ENCODE assay signal across 12 cellular contexts in genomic region chr9:68781866-68782265, GRCh38.
DNase-seq lines count a peak whose midpoint lies in the region; ATAC-seq and TF ChIP-seq lines count a peak whose summit lies in the region.
"Had no signal": no experiment of that assay in that cellular context is flagged by ENCODE, and none has a peak within 500 bp of the region (broad histone marks: within the 10 kb centered on the region; RNA-seq: fewer than 3 reads in every experiment).

No MANE protein-coding gene starts in this region.

- peaks cover 2% of the 10 kb centered on the region for H3K36me3 ChIP-seq in CD4-positive, CD25-positive, alpha-beta regulatory T cell (ENCODE audit: control insufficient read depth, insufficient read depth, low read length)
- H3K36me3 ChIP-seq in adipocyte (ENCODE audit: control insufficient read depth, insufficient read depth, low read length, severe bottlenecking) = no peaks in the 10 kb centered on the region

- no peaks in the 10 kb centered on the region for H3K36me3 Mint-ChIP-seq in CD4-positive, CD25-positive, alpha-beta regulatory T cell
- H3K36me3 Mint-ChIP-seq in mesothelial cell of epicardium (no peaks in the 10 kb centered on the region), chondrocyte (ENCODE audit: low read depth) (no peaks in the 10 kb centered on the region)
- H3K36me3 Mint-ChIP-seq: activated naive CD8-positive, alpha-beta T cell had no signal

- H3K4me3 Mint-ChIP-seq in CD4-positive, CD25-positive, alpha-beta regulatory T cell = peak overlapping the region; percentile 23 to 56 (median 42)
- H3K4me3 Mint-ChIP-seq in mesothelial cell of epicardium (peak overlapping the region; percentile 34), chondrocyte (ENCODE audit: unreplicated experiment) (no peak overlapping the region)
- H3K4me3 Mint-ChIP-seq: activated naive CD8-positive, alpha-beta T cell had no signal

- DNase-seq in CD4-positive, CD25-positive, alpha-beta regulatory T cell = peak in 1 of 3 donors; percentile 16
- DNase-seq in adipocyte (ENCODE audit: low read depth) (no peak), mesothelial cell of epicardium (ENCODE audit: low spot score in 2 of 2, unreplicated experiment in 2 of 2) (no peak), chondrocyte (ENCODE audit: low spot score) (no peak), ureter (ENCODE audit: low spot score) (no peak)
- DNase-seq: Calu3, NCI-H2171 treated with DMSO at 0.1 percent for 48 hours, testis had no signal

- H3K4me1 ChIP-seq in CD4-positive, CD25-positive, alpha-beta regulatory T cell (ENCODE audit: control insufficient read depth, insufficient read depth, low read length, poor library complexity, severe bottlenecking) = peaks cover 47% of the 10 kb centered on the region
- peaks cover 38% of the 10 kb centered on the region for H3K4me1 ChIP-seq in adipocyte (ENCODE audit: control insufficient read depth, insufficient read depth, low read length)

- peak overlapping the region; percentile 34 for H3K9ac ChIP-seq in adipocyte (ENCODE audit: low read length)

- no peak overlapping the region for H3K27ac ChIP-seq in CD4-positive, CD25-positive, alpha-beta regulatory T cell (ENCODE audit: insufficient read depth, low read length, poor library complexity, severe bottlenecking)
- H3K27ac ChIP-seq: testis had no signal

- no peak for TF ChIP-seq CTCF in mesothelial cell of epicardium (IDR thresholded peaks at IDR 0.05; ENCODE audit: unreplicated experiment)
- no peak for TF ChIP-seq CTCF in chondrocyte (IDR thresholded peaks at IDR 0.05)

- H3K9me3 Mint-ChIP-seq in CD4-positive, CD25-positive, alpha-beta regulatory T cell = no peaks in the 10 kb centered on the region
- H3K9me3 Mint-ChIP-seq in mesothelial cell of epicardium (no peaks in the 10 kb centered on the region), chondrocyte (ENCODE audit: low read depth) (no peaks in the 10 kb centered on the region)

- no peak for ATAC-seq in CD4-positive, CD25-positive, alpha-beta regulatory T cell (ENCODE audit: low read depth in 2 of 2)
- ATAC-seq in HG02973 (IDR thresholded peaks at IDR 0.05; ENCODE audit: unreplicated experiment) (no peak), GM21825 (IDR thresholded peaks at IDR 0.05; ENCODE audit: unreplicated experiment) (no peak)

- peaks cover 6% of the 10 kb centered on the region for H3K27me3 Mint-ChIP-seq in CD4-positive, CD25-positive, alpha-beta regulatory T cell
- H3K27me3 Mint-ChIP-seq in mesothelial cell of epicardium (ENCODE audit: low read depth) (no peaks in the 10 kb centered on the region), chondrocyte (ENCODE audit: low read depth) (no peaks in the 10 kb centered on the region)
- H3K27me3 Mint-ChIP-seq: activated naive CD8-positive, alpha-beta T cell had no signal

- H3K27me3 ChIP-seq in CD4-positive, CD25-positive, alpha-beta regulatory T cell (ENCODE audit: control insufficient read depth, insufficient read depth, low read length) = peaks cover 2% of the 10 kb centered on the region
- no peaks in the 10 kb centered on the region for H3K27me3 ChIP-seq in adipocyte (replicated peaks; ENCODE audit: control insufficient read depth, insufficient read depth, low read length)
- H3K27me3 ChIP-seq: testis had no signal

- peak overlapping the region; percentile 84 for H3K4me3 ChIP-seq in CD4-positive, CD25-positive, alpha-beta regulatory T cell (ENCODE audit: low read depth, low read length)
- H3K4me3 ChIP-seq in GM08714 (ENCODE audit: low read length) = peak overlapping the region; percentile 44
- no peak overlapping the region for H3K4me3 ChIP-seq in adipocyte (ENCODE audit: low read length)
- H3K4me3 ChIP-seq: testis had no signal

- peaks cover 0 to 17% (median 7%) of the 10 kb centered on the region in 4 donors for H3K4me1 Mint-ChIP-seq in CD4-positive, CD25-positive, alpha-beta regulatory T cell
- H3K4me1 Mint-ChIP-seq in mesothelial cell of epicardium (peaks cover 7% of the 10 kb centered on the region), chondrocyte (ENCODE audit: low read depth) (peaks cover 6% of the 10 kb centered on the region)

- H3K9me3 ChIP-seq in CD4-positive, CD25-positive, alpha-beta regulatory T cell (ENCODE audit: control insufficient read depth in 2 of 2, low read length in 2 of 2) = no peaks in the 10 kb centered on the region
- no peaks in the 10 kb centered on the region for H3K9me3 ChIP-seq in adipocyte (ENCODE audit: control insufficient read depth, low read length)
- H3K9me3 ChIP-seq: testis had no signal

- peak overlapping the region in 1 of 3 donors; percentile 82 for H3K27ac Mint-ChIP-seq in CD4-positive, CD25-positive, alpha-beta regulatory T cell
- H3K27ac Mint-ChIP-seq in mesothelial cell of epicardium = no peak overlapping the region
- no peak overlapping the region for H3K27ac Mint-ChIP-seq in chondrocyte (ENCODE audit: unreplicated experiment)
- H3K27ac Mint-ChIP-seq: activated naive CD8-positive, alpha-beta T cell had no signal
